Comparison of ENCODE assay signal across 13 cellular contexts in the genomic region with DNA sequence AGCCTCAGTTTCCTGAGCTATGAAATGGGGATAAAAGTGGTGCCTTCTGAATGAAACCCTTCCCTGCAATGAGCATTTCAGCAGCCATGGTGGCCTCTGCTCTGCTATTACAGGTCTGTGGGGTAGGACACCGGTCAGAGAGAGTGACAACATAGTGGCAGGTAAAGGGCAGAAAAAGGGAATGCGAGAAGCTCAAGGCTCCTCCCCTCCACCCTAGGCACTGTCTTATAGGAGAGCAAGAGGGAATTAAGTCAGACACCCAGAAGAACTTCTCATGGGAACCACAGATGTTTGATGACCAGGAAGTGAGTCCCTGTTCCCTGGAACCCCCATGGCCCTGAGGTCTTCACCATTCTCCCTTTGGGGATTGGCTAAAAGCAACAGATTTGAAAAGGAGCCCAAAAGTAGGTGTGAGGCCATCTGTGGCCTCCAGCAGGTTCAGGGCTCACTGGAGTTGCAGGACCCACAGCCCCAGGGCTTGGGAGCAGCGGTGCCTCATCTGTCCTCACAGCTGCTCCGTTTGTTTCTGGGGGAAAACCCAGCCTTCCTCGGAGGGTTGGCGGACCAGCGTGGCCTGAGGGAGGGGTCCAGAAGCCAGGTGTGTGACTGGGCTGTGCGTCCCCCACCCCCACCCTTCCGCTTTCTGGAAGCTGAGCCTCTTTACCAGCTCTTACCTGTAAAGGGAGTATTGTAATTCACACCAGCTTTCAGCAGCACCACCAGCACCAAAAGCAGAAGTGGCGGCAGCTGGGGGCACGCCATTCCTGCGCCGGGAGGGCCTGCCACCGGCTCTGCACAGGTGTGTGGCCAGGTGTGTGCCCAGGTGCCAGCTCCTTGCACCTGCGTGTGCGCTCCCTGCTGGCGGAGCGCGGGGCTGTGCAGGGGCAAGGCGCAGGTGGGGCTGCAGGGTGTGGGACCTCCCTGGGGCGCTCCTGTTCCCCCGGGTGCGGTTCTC. TPM values are rescaled to one million over a fixed set of nuclear protein-coding genes. Genes with fewer than 3 reads are reported as not detected.
DNase-seq lines count a peak whose midpoint lies in the region; ATAC-seq and TF ChIP-seq lines count a peak whose summit lies in the region.
"Had no signal": no experiment of that assay in that cellular context is flagged by ENCODE, and none has a peak within 500 bp of the region (broad histone marks: within the 10 kb centered on the region; RNA-seq: fewer than 3 reads in every experiment).

No MANE protein-coding gene starts in this region.

- peaks cover 3% of the 10 kb centered on the region for H3K27me3 ChIP-seq in brain microvascular endothelial cell (replicated peaks)
- peaks cover 35% of the 10 kb centered on the region for H3K27me3 ChIP-seq in neural progenitor cell
- peaks cover 3% of the 10 kb centered on the region; the same call in 1 of the 2 replicates for H3K27me3 ChIP-seq in HAP-1 (ENCODE audit: low read depth)

- H3K4me1 ChIP-seq in neural progenitor cell (no peaks in the 10 kb centered on the region), HAP-1 (no peaks in the 10 kb centered on the region)

- H3K4me2 ChIP-seq in neural progenitor cell = no peak overlapping the region

- H3K36me3 ChIP-seq in brain microvascular endothelial cell (replicated peaks) (no peaks in the 10 kb centered on the region), neural progenitor cell (no peaks in the 10 kb centered on the region), HAP-1 (replicated peaks) (no peaks in the 10 kb centered on the region)

- H3K4me3 ChIP-seq in GM12864 (ENCODE audit: low read depth, low read length) = no peak overlapping the region
- no peak overlapping the region for H3K4me3 ChIP-seq in brain microvascular endothelial cell (ENCODE audit: low read depth, low read length)
- H3K4me3 ChIP-seq in neural progenitor cell = no peak overlapping the region
- no peak overlapping the region for H3K4me3 ChIP-seq in HAP-1
- H3K4me3 ChIP-seq: lung, skin epidermis had no signal

- peaks cover 18% of the 10 kb centered on the region for H3K27me3 Mint-ChIP-seq in neural progenitor cell (ENCODE audit: insufficient read depth, low read depth)

- DNase-seq in GM12864 (ENCODE audit: low read depth) (no peak), NCI-H1105 treated with DMSO at 0.1 percent for 48 hours (lab: John Stamatoyannopoulos, UW) (peak; percentile 76), brain microvascular endothelial cell (no peak), neural progenitor cell (ENCODE audit: low spot score) (no peak), HAP-1 (ENCODE audit: low spot score in 2 of 2) (no peak), T-helper 9 cell (no peak)
- DNase-seq in stimulated activated naive CD8-positive, alpha-beta T cell treated with anti-CD3 and anti-CD28 coated beads, Interleukin-15, Interleukin-2, amounts not matched to agents 100 U/mL and 50 U/mL, for 24 hours = no peak
- DNase-seq: NCI-H1694 treated with DMSO at 0.1 percent for 48 hours, T-helper 2 cell had no signal

- no peak for ATAC-seq in stimulated activated naive CD8-positive, alpha-beta T cell treated with anti-CD3 and anti-CD28 coated beads, Interleukin-15, Interleukin-2, amounts not matched to agents 100 U/mL and 50 U/mL, for 24 hours
- ATAC-seq in HG02759 (IDR thresholded peaks at IDR 0.05; ENCODE audit: unreplicated experiment) = no peak

- no peak overlapping the region for H2AFZ ChIP-seq in neural progenitor cell (replicated peaks)

- H3K9me3 ChIP-seq in neural progenitor cell (ENCODE audit: low read depth) (no peaks in the 10 kb centered on the region), HAP-1 (no peaks in the 10 kb centered on the region)

- H3K4me3 Mint-ChIP-seq in neural progenitor cell = no peak overlapping the region
- H3K4me3 Mint-ChIP-seq: stimulated activated naive CD8-positive, alpha-beta T cell treated with anti-CD3 and anti-CD28 coated beads, Interleukin-15, Interleukin-2, amounts not matched to agents 100 ng/mL and 50 ng/mL, for 24 hours had no signal

- no peaks in the 10 kb centered on the region for H3K9me3 Mint-ChIP-seq in neural progenitor cell
- H3K9me3 Mint-ChIP-seq: stimulated activated naive CD8-positive, alpha-beta T cell treated with anti-CD3 and anti-CD28 coated beads, Interleukin-15, Interleukin-2, amounts not matched to agents 100 ng/mL and 50 ng/mL, for 24 hours had no signal

- no peak overlapping the region for H3K9ac ChIP-seq in neural progenitor cell

- no peaks in the 10 kb centered on the region for H3K79me2 ChIP-seq in neural progenitor cell (ENCODE audit: low read depth)

- no peaks in the 10 kb centered on the region for H3F3A ChIP-seq in neural progenitor cell (ENCODE audit: low read depth)

- TF ChIP-seq CTCF in GM12864 (IDR thresholded peaks at IDR 0.05; ENCODE audit: low read depth, low read length, missing control alignments) (peak; percentile 23), brain microvascular endothelial cell (IDR thresholded peaks at IDR 0.05; ENCODE audit: low read depth, low read length, missing control alignments) (peak; percentile 4), neural progenitor cell (IDR thresholded peaks at IDR 0.05) (peak; percentile 23)

- H4K20me1 ChIP-seq in neural progenitor cell (ENCODE audit: low read depth) = no peaks in the 10 kb centered on the region

- in situ Hi-C loops in brain microvascular endothelial cell (cut with HindIII; ENCODE audit: low pct_ligation_motif_present, low sequenced_read_pairs) = no loop called here
- in situ Hi-C loops in HAP-1 (cut with MboI; ENCODE audit: low sequenced_read_pairs) = loop anchor here (10.0 kb wide), 1 partner anchor 230 kb away; no protein-coding TSS in a partner anchor

- no peaks in the 10 kb centered on the region for H3K4me1 Mint-ChIP-seq in neural progenitor cell

- no peak overlapping the region for H3K27ac ChIP-seq in brain microvascular endothelial cell
- no peak overlapping the region for H3K27ac ChIP-seq in neural progenitor cell

- no peak overlapping the region for H3K27ac Mint-ChIP-seq in neural progenitor cell
- H3K27ac Mint-ChIP-seq: stimulated activated naive CD8-positive, alpha-beta T cell treated with anti-CD3 and anti-CD28 coated beads, Interleukin-15, Interleukin-2, amounts not matched to agents 100 ng/mL and 50 ng/mL, for 24 hours had no signal

- H3K36me3 Mint-ChIP-seq in neural progenitor cell = no peaks in the 10 kb centered on the region

RNA-seq across cellular contexts. Expression of a gene that starts 19.4 kb away (rescaled TPM):
- 0.11 and 1.4 TPM in 2 replicates for total RNA-seq in neural progenitor cell (ENCODE audit: low replicate concordance)

RNA-seq across cellular contexts. Expression of a gene that starts 26.6 kb away (rescaled TPM):
- total RNA-seq in neural progenitor cell (ENCODE audit: low replicate concordance) = 51.7 and 107 TPM in 2 replicates

RNA-seq across cellular contexts. Expression of a gene that starts 28.6 kb away (rescaled TPM):
- 0.28 and 0.62 TPM in 2 replicates for total RNA-seq in neural progenitor cell (ENCODE audit: low replicate concordance)

RNA-seq across cellular contexts. Expression of a gene that starts 51.0 kb away (rescaled TPM):
- 1.1 and 1.5 TPM in 2 replicates for total RNA-seq in neural progenitor cell (ENCODE audit: low replicate concordance)
